Comparison of ENCODE assay signal across 25 cellular contexts in genomic region chr10:122168598-122168997, GRCh38.
DNase-seq lines count a peak whose midpoint lies in the region.
"Had no signal": no experiment of that assay in that cellular context is flagged by ENCODE, and none has a peak within 500 bp of the region (broad histone marks: within the 10 kb centered on the region; RNA-seq: fewer than 3 reads in every experiment).

No MANE protein-coding gene starts in this region.

- H3K9ac ChIP-seq in mesendoderm (ENCODE audit: low read length): no peak overlapping the region

- DNase-seq in DMS 273 (lab: John Stamatoyannopoulos, UW; ENCODE audit: unreplicated experiment): peak; percentile 33
- no peak for DNase-seq in DMS 273 treated with DMSO at 0.1 percent for 48 hours (lab: John Stamatoyannopoulos, UW)
- DNase-seq in AG08396 (ENCODE audit: low spot score): peak; percentile 39
- peak; percentile 33 for DNase-seq in cerebellar cortex (ENCODE audit: low spot score)
- DNase-seq in mesendoderm: peak; percentile 14
- DNase-seq in activated CD4-positive, alpha-beta T cell treated with anti-CD3 and anti-CD28 coated beads, Interleukin-2, amount 50 U/mL, for 4 hours: no peak
- no peak for DNase-seq in ACHN
- no peak for DNase-seq in activated CD8-positive, alpha-beta memory T cell treated with anti-CD3 and anti-CD28 coated beads for 24 hours
- DNase-seq: activated CD4-positive, alpha-beta T cell treated with anti-CD3 and anti-CD28 coated beads, Interleukin-2, amount 10 ng/mL, durations not matched to agents 24 days and 14 days; activated effector memory CD4-positive, alpha-beta T cell treated with Interleukin-2 at 50 U/mL for 16 hours; activated T-cell treated with anti-CD3 and anti-CD28 coated beads, Interleukin-2, amount 50 U/mL, for 1 hour; amygdala; Caco-2; colonic mucosa; effector CD4-positive, alpha-beta T cell; islet precursor cell; left ventricle myocardium inferior; NCI-H1694 treated with DMSO at 0.1 percent for 48 hours; NCI-H82; SJCRH30; stimulated activated CD4-positive, alpha-beta T cell treated with anti-CD3 and anti-CD28 coated beads, Interleukin-4, amount 100 ng/mL, for 1 hour; T1000; upper lobe of left lung; WERI-Rb-1 had no signal

- no peak overlapping the region for H2AK5ac ChIP-seq in mesendoderm (ENCODE audit: low read length)

- no peak overlapping the region for H3K4me3 ChIP-seq in mesendoderm (ENCODE audit: low read length)
- H3K4me3 ChIP-seq: colonic mucosa, left ventricle myocardium inferior, SJCRH30, upper lobe of left lung had no signal

- peaks cover 14% of the 10 kb centered on the region for H3K79me1 ChIP-seq in mesendoderm (ENCODE audit: low read length)

- no peak overlapping the region for H3K18ac ChIP-seq in mesendoderm (ENCODE audit: low read length)

- H3K4me2 ChIP-seq in mesendoderm (ENCODE audit: low read length): no peak overlapping the region

- no CpG with 5 or more reads among the region's 2 CpGs for WGBS in mesendoderm (ENCODE audit: extremely low coverage, insufficient coverage, low lambda C conversion rate)

- H2BK120ac ChIP-seq in mesendoderm (ENCODE audit: low read depth, low read length): no peak overlapping the region

- in situ Hi-C loops in ACHN (cut with HindIII; ENCODE audit: low pct_ligation_motif_present, low pct_unique_long_range_greater_than_20kb, low sequenced_read_pairs): no loop called here

- H4K8ac ChIP-seq in mesendoderm (ENCODE audit: low read depth, low read length): no peak overlapping the region

- H2BK15ac ChIP-seq in mesendoderm (replicated peaks; ENCODE audit: low read depth): no peak overlapping the region

- H3K27me3 ChIP-seq in mesendoderm (ENCODE audit: insufficient read depth, low read length, poor library complexity): no peaks in the 10 kb centered on the region
- H3K27me3 ChIP-seq: colonic mucosa, SJCRH30 had no signal

- H4K5ac ChIP-seq in mesendoderm (ENCODE audit: low read length): no peak overlapping the region

- peaks cover 4% of the 10 kb centered on the region for H3K4me1 ChIP-seq in mesendoderm (ENCODE audit: control insufficient read depth, low read depth, low read length)

- H3K36me3 ChIP-seq in mesendoderm (ENCODE audit: control insufficient read depth, insufficient read depth, low read length): no peaks in the 10 kb centered on the region
- H3K36me3 ChIP-seq: colonic mucosa, left ventricle myocardium inferior, SJCRH30, WERI-Rb-1 had no signal

- no peak overlapping the region for H3K27ac ChIP-seq in mesendoderm (ENCODE audit: low read depth, low read length)
- H3K27ac ChIP-seq: 22Rv1, colonic mucosa, left ventricle myocardium inferior, SJCRH30, upper lobe of left lung, WERI-Rb-1 had no signal

- no peak overlapping the region for H3K56ac ChIP-seq in mesendoderm (ENCODE audit: low read length)

- H2BK5ac ChIP-seq in mesendoderm (ENCODE audit: low read length): no peak overlapping the region

- no peak overlapping the region for H3K23ac ChIP-seq in mesendoderm (ENCODE audit: low read length)

- no peak overlapping the region for H3K4ac ChIP-seq in mesendoderm (ENCODE audit: low read depth, low read length)

- H3K79me2 ChIP-seq in mesendoderm (ENCODE audit: control insufficient read depth, insufficient read depth, low read length): peaks cover 19% of the 10 kb centered on the region

Comparison
In these comparisons a context has a peak if more than half of its experiments do, and no peak if none do; other contexts are left out.
1. DNase-seq: peak in DMS 273 (single experiment), AG08396 (single experiment), cerebellar cortex (single experiment) and mesendoderm (single experiment); none in DMS 273 treated with DMSO at 0.1 percent for 48 hours (single experiment), activated CD4-positive, alpha-beta T cell treated with anti-CD3 and anti-CD28 coated beads, Interleukin-2, amount 50 U/mL, for 4 hours (0 of 2), ACHN (single experiment) and activated CD8-positive, alpha-beta memory T cell treated with anti-CD3 and anti-CD28 coated beads for 24 hours (single experiment).